ENCODE assay signal across 15 cellular contexts in genomic region chr7:233456-234035, GRCh38. TPM values are rescaled to one million over a fixed set of nuclear protein-coding genes. Genes with fewer than 3 reads are reported as not detected.
DNase-seq lines count a peak whose midpoint lies in the region; ATAC-seq and TF ChIP-seq lines count a peak whose summit lies in the region.
"Had no signal": no experiment of that assay in that cellular context is flagged by ENCODE, and none has a peak within 500 bp of the region (broad histone marks: within the 10 kb centered on the region; RNA-seq: fewer than 3 reads in every experiment).

No MANE protein-coding gene starts in this region.

- H3K36me3 ChIP-seq in colonic mucosa, result no peaks in the 10 kb centered on the region
- H3K36me3 ChIP-seq in skeletal muscle tissue (ENCODE audit: control insufficient read depth in 3 of 3, insufficient read depth in 3 of 3, low read length in 3 of 3), result peaks cover 0 to 2% (median 2%) of the 10 kb centered on the region in 3 donors

- H3K4me1 ChIP-seq in colonic mucosa (no peaks in the 10 kb centered on the region), skeletal muscle tissue (ENCODE audit: control insufficient read depth in 3 of 3, insufficient read depth in 3 of 3, low read length in 3 of 3) (peaks cover 64 to 83% (median 75%) of the 10 kb centered on the region in 3 donors)

- intact Hi-C loops in colonic mucosa (cut with DNase I), result no loop called here
- intact Hi-C loops in posterior cingulate gyrus (cut with DNase I), result loop anchor here (5.0 kb wide), 1 partner anchor 41 kb away; the partner anchor contains the start of gene FAM20C

- no peaks in the 10 kb centered on the region for H3K9me3 ChIP-seq in colonic mucosa
- no peaks in the 10 kb centered on the region for H3K9me3 ChIP-seq in skeletal muscle tissue (ENCODE audit: control insufficient read depth in 3 of 3, low read length in 3 of 3)

- H3K27ac ChIP-seq in colonic mucosa, result peak overlapping the region; percentile 82
- H3K27ac ChIP-seq in skeletal muscle tissue (ENCODE audit: low read depth, low read length), result peak overlapping the region; percentile 94

- no peak for TF ChIP-seq CTCF in colonic mucosa (IDR thresholded peaks at IDR 0.05)

- no peak overlapping the region for H3K4me3 ChIP-seq in colonic mucosa
- peak overlapping the region in 2 of 3 donors; percentile 13 to 67 for H3K4me3 ChIP-seq in skeletal muscle tissue (ENCODE audit: low read length in 3 of 3)

- no peak for ATAC-seq in GM21390 (IDR thresholded peaks at IDR 0.05; ENCODE audit: unreplicated experiment)
- no peak for ATAC-seq in GM18870 (IDR thresholded peaks at IDR 0.05; ENCODE audit: unreplicated experiment)

- peak overlapping the region in 1 of 2 donors; percentile 63 for H3K9ac ChIP-seq in colonic mucosa (ENCODE audit: low read depth in 2 of 2, low read length in 2 of 2)
- H3K9ac ChIP-seq in skeletal muscle tissue (ENCODE audit: low read depth in 1 of 3, low read length in 3 of 3), result peak overlapping the region; percentile 57 to 86 (median 77)

- H3K27me3 ChIP-seq in colonic mucosa, result no peaks in the 10 kb centered on the region
- no peaks in the 10 kb centered on the region for H3K27me3 ChIP-seq in skeletal muscle tissue (ENCODE audit: control insufficient read depth in 3 of 3, insufficient read depth in 3 of 3, low read length in 3 of 3)

- DNase-seq in HCEC 1CT (peak; percentile 34), colonic mucosa (no peak), left kidney (ENCODE audit: low read depth, low spot score) (peak; percentile 79), posterior cingulate gyrus (no peak)
- no peak for DNase-seq in NK-92 treated with Interleukin-12 subunit alpha and Interleukin-12 subunit beta, amount 100 ng/mL, for 24 hours (lab: John Stamatoyannopoulos, UW)
- DNase-seq: activated CD4-positive, alpha-beta T cell treated with anti-CD3 and anti-CD28 coated beads, Interleukin-2, amount 10 ng/mL, durations not matched to agents 7 days and 5 days; activated gamma-delta T cell treated with Interleukin-2 at 50 U/mL for 16 hours; DND-41; hypothalamus; MV-4-11; stimulated activated CD4-positive, alpha-beta T cell treated with anti-CD3 and anti-CD28 coated beads, Interleukin-1b, Interleukin-23, amount 100 ng/mL, for 48 hours; stimulated activated naive CD4-positive, alpha-beta T cell had no signal

RNA-seq across cellular contexts. Expression of gene FAM20C, which starts 41.2 kb away (rescaled TPM):
- total RNA-seq in colonic mucosa, result 10 to 100 TPM; 18.5 to 18.9 TPM
- total RNA-seq in skeletal muscle tissue, result 14.6 TPM

RNA-seq across cellular contexts. Expression of gene FOXL3, which starts 56.4 kb away (rescaled TPM):
- total RNA-seq in colonic mucosa, result under 1 TPM in 1 of 2 donors, not detected in 1; 0.79 TPM
- not detected for total RNA-seq in skeletal muscle tissue
- total RNA-seq: activated CD4-positive, alpha-beta T cell treated with anti-CD3 and anti-CD28 coated beads, Interleukin-2, amount 10 ng/mL, durations not matched to agents 7 days and 5 days had no signal

Comparison
In these comparisons a context has a peak if more than half of its experiments do, and no peak if none do; other contexts are left out.
1. DNase-seq: peak in HCEC 1CT (single experiment) and left kidney (single experiment); none in colonic mucosa (single experiment), posterior cingulate gyrus (0 of 10) and NK-92 treated with Interleukin-12 subunit alpha and Interleukin-12 subunit beta, amount 100 ng/mL, for 24 hours (single experiment).